ENCODE assay signal across 1 cellular context in the genomic region with DNA sequence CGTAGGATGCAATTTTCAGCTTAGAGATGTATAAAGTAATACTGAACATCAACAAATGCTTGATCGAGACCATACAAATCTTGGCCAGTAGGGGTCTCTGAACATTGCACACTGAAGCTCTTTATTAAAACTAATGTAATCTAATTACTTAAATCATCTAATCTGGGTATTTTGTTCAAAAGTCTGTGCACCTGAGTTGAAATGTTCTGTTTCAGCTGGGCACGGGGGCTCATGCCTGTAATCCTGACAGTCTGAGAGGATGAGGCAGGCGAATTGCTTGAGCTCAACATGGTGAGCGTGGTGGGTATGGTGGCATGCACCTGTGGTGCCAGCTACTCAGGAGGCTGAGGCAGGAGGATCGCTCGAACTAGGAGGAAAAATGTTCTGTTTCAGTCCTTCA.
TF ChIP-seq lines count a peak whose summit lies in the region.

No MANE protein-coding gene starts in this region.

TF ChIP-seq in A549, 52 proteins besides CTCF, POLR2A, EP300 and RAD21 (continued from another document):
- TF ChIP-seq, protein P1, sequence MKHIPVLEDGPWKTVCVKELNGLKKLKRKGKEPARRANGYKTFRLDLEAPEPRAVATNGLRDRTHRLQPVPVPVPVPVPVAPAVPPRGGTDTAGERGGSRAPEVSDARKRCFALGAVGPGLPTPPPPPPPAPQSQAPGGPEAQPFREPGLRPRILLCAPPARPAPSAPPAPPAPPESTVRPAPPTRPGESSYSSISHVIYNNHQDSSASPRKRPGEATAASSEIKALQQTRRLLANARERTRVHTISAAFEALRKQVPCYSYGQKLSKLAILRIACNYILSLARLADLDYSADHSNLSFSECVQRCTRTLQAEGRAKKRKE (CRISPR knock-in tag; IDR thresholded peaks at IDR 0.05; ENCODE audit: low read depth) = no peak
- no peak for TF ChIP-seq HEYL (CRISPR knock-in tag; IDR thresholded peaks at IDR 0.05)
- no peak for TF ChIP-seq TFCP2L1 (CRISPR knock-in tag; IDR thresholded peaks at IDR 0.05)
- TF ChIP-seq HOXB13 (CRISPR knock-in tag; IDR thresholded peaks at IDR 0.05; ENCODE audit: low read depth) = no peak
TF ChIP-seq in A549: peak in this region for 1.
